8 cellular contexts compared by ENCODE assay signal in the genomic region with DNA sequence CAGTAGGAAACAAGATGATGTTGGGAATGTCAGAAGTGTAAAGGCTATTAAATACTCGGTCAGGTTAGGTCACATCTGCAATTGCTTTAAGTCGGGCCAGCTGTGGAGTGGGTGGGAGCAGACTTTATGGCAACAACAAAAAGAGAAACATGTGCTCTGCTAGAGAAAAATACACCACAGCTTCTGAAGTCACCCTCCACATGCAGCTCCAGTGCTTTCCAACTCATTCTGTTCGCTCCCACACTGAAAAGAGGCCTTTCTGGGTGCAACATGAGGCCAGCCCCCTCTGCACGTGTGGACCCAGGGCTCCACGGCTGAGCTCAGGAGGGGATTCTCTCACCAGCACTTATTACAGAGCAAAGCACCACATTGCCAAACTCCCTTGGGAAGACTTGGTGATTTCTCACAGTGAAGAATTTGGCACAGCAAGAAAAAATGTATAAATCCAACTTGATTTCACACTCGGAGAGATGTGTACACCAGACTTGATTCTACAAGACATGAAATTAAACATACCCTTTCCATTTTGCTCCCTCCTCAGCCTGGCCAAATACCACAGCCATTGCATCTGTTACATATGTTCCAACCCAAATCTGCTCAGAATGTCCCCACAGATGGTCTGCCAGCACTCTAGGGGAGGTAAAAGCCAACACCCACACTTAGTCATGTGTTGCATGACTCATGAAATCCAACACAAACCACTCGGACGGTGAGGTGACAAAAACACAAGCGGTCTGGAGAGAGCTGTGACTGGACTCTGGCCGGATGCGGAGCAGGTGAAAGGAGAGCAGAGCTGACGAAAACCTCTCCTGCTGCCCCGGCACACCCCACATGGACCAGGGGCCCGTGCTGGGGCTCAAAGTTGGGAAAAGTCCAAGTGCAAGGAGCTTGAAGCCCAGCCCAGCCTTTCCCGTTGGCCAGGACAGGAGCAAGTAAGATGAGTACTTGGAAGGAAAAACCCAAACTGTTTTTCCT.
DNase-seq lines count a peak whose midpoint lies in the region; ATAC-seq lines count a peak whose summit lies in the region.

No MANE protein-coding gene starts in this region.

- no peaks in the 10 kb centered on the region for H3K79me2 ChIP-seq in ACC112 (ENCODE audit: control insufficient read depth, insufficient read depth, low read length, unreplicated experiment)

- DNase-seq in LoVo (ENCODE audit: low spot score) = peak; percentile 58
- DNase-seq in dermis microvascular lymphatic vessel endothelial cell (ENCODE audit: low read depth in 2 of 2) = peak; percentile 55
- peak; percentile 57 for DNase-seq in middle frontal gyrus (ENCODE audit: extremely low spot score, low spot score)
- no peak for DNase-seq in putamen (ENCODE audit: low spot score)
- no peak for DNase-seq in activated T-cell treated with anti-CD3 and anti-CD28 coated beads for 4 hours

- no peaks in the 10 kb centered on the region for H3K27me3 ChIP-seq in ACC112 (ENCODE audit: insufficient read depth, low read length)

- H2AFZ ChIP-seq in ACC112 (ENCODE audit: low read length, unreplicated experiment) = no peak overlapping the region

- ATAC-seq in GM19452 (IDR thresholded peaks at IDR 0.05; ENCODE audit: unreplicated experiment) (no peak), GM18861 (IDR thresholded peaks at IDR 0.05; ENCODE audit: unreplicated experiment) (no peak)

- peak overlapping the region; percentile 97 for H3K27ac ChIP-seq in ACC112 (ENCODE audit: low read depth, low read length)

- H3K4me1 ChIP-seq in ACC112 (ENCODE audit: control insufficient read depth, insufficient read depth, low read length, unreplicated experiment) = peaks cover 44% of the 10 kb centered on the region

- H3K4me3 ChIP-seq in ACC112 (ENCODE audit: low read depth, low read length) = peak overlapping the region; percentile 43

- H3K36me3 ChIP-seq in ACC112 (ENCODE audit: insufficient read depth, low read length) = peaks cover 9% of the 10 kb centered on the region; the same call in 1 of the 2 replicates

Comparison
In these comparisons a context has a peak if more than half of its experiments do, and no peak if none do; other contexts are left out.
1. DNase-seq: peak in LoVo (single experiment), dermis microvascular lymphatic vessel endothelial cell (2 of 2) and middle frontal gyrus (single experiment); none in putamen (single experiment) and activated T-cell treated with anti-CD3 and anti-CD28 coated beads for 4 hours (single experiment).